ENCODE assay signal across 1 cellular context in the genomic region with DNA sequence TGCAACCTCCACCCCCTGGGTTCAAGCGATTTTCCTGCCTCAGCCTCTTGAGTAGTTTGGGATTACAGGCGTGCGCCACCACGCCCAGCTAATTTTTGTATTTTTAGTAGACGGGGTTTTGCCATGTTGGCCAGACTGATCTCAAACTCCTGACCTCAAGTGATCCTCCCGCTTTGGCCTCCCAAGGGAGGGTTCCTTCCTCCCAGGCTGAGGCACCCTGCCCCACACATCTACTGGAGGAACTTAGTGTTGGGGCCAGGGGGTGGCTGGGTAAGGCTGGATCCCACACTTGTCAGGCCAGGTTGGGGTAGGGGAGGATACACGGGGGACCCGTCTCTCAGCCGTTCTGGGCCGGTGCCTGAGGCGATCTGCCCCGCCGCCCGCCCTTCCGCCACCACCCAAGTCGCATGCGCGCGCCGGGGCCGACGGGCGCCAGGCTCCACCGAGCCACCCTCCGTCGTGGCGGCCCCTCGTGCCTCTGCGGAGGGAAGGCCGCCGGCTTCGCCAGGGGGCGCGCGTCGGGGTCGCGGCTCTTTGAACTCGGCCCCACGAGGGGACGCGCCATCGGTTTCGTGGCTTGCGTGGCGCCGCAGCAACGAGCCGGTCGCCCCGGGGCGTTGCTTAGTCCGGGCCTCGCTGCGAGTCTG.
A peak's percentile ranks its signal among the peaks of the same experiment; 100 is the strongest.
TF ChIP-seq lines count a peak whose summit lies in the region.

No MANE protein-coding gene starts in this region.

TF ChIP-seq in GM12878, 131 proteins besides CTCF, POLR2A, EP300 and RAD21 (continued from another document and continues in another):
- TF ChIP-seq BCL3 (IDR thresholded peaks at IDR 0.05; ENCODE audit: borderline replicate concordance, insufficient read depth, low read depth, low read length, poor library complexity, severe bottlenecking) (no peak), JUNB (IDR thresholded peaks at IDR 0.05) (no peak), ATF2 (IDR thresholded peaks at IDR 0.05; ENCODE audit: low read length) (no peak), SMAD5 (IDR thresholded peaks at IDR 0.05; ENCODE audit: low read depth) (no peak), BHLHE40 (IDR thresholded peaks at IDR 0.05; ENCODE audit: borderline replicate concordance in 1 of 2, low read depth in 2 of 2, low read length in 1 of 2) (peak in 1 of 2 experiments; percentile 57; a peak in 2 of 4 replicates), RUNX3 (IDR thresholded peaks at IDR 0.05; ENCODE audit: low read length) (no peak), TARDBP (IDR thresholded peaks at IDR 0.05; ENCODE audit: borderline replicate concordance) (no peak), EED (IDR thresholded peaks at IDR 0.05; ENCODE audit: low read depth) (no peak), CBX3 (IDR thresholded peaks at IDR 0.05; ENCODE audit: borderline replicate concordance, low read depth) (no peak), POLR2AphosphoS2 (IDR thresholded peaks at IDR 0.05; ENCODE audit: low read depth, low read length) (no peak; the same call in 1 of the 2 replicates), MLLT1 (IDR thresholded peaks at IDR 0.05) (0 out of 2 replicates have a peak, but pooled peaks have one; percentile 36), YY1 (IDR thresholded peaks at IDR 0.05; ENCODE audit: low read depth, low read length) (no peak), CEBPB (IDR thresholded peaks at IDR 0.05; ENCODE audit: borderline replicate concordance in 1 of 2, low read depth in 2 of 2, low read length in 2 of 2) (no peak), SREBF2 (IDR thresholded peaks at IDR 0.05; ENCODE audit: low read length) (no peak), YBX1 (IDR thresholded peaks at IDR 0.05) (no peak), BMI1 (IDR thresholded peaks at IDR 0.05; ENCODE audit: borderline replicate concordance) (no peak), RAD51 (IDR thresholded peaks at IDR 0.05) (no peak), MEF2A (IDR thresholded peaks at IDR 0.05; ENCODE audit: insufficient read depth, low read depth, low read length) (0 out of 2 replicates have a peak, but pooled peaks have one; percentile 11), NKRF (conservative IDR thresholded peaks at IDR 0.05) (0 out of 2 replicates have a peak, but pooled peaks have one; percentile 53), SPI1 (IDR thresholded peaks at IDR 0.05; ENCODE audit: borderline replicate concordance, insufficient read depth, low read depth, low read length) (no peak), IKZF1 (conservative IDR thresholded peaks at IDR 0.05) (no peak), SRF (IDR thresholded peaks at IDR 0.05; ENCODE audit: low read depth in 2 of 2, low read length in 2 of 2) (0 out of 4 replicates have a peak, but pooled peaks of 1 of the 2 experiments have one; percentile 5), NFYA (IDR thresholded peaks at IDR 0.05; ENCODE audit: borderline replicate concordance, low read depth, low read length) (no peak)
- TF ChIP-seq, protein P1, sequence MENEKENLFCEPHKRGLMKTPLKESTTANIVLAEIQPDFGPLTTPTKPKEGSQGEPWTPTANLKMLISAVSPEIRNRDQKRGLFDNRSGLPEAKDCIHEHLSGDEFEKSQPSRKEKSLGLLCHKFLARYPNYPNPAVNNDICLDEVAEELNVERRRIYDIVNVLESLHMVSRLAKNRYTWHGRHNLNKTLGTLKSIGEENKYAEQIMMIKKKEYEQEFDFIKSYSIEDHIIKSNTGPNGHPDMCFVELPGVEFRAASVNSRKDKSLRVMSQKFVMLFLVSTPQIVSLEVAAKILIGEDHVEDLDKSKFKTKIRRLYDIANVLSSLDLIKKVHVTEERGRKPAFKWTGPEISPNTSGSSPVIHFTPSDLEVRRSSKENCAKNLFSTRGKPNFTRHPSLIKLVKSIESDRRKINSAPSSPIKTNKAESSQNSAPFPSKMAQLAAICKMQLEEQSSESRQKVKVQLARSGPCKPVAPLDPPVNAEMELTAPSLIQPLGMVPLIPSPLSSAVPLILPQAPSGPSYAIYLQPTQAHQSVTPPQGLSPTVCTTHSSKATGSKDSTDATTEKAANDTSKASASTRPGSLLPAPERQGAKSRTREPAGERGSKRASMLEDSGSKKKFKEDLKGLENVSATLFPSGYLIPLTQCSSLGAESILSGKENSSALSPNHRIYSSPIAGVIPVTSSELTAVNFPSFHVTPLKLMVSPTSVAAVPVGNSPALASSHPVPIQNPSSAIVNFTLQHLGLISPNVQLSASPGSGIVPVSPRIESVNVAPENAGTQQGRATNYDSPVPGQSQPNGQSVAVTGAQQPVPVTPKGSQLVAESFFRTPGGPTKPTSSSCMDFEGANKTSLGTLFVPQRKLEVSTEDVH (IDR thresholded peaks at IDR 0.05; ENCODE audit: low read depth, partially characterized antibody): no peak
- TF ChIP-seq, protein P2, sequence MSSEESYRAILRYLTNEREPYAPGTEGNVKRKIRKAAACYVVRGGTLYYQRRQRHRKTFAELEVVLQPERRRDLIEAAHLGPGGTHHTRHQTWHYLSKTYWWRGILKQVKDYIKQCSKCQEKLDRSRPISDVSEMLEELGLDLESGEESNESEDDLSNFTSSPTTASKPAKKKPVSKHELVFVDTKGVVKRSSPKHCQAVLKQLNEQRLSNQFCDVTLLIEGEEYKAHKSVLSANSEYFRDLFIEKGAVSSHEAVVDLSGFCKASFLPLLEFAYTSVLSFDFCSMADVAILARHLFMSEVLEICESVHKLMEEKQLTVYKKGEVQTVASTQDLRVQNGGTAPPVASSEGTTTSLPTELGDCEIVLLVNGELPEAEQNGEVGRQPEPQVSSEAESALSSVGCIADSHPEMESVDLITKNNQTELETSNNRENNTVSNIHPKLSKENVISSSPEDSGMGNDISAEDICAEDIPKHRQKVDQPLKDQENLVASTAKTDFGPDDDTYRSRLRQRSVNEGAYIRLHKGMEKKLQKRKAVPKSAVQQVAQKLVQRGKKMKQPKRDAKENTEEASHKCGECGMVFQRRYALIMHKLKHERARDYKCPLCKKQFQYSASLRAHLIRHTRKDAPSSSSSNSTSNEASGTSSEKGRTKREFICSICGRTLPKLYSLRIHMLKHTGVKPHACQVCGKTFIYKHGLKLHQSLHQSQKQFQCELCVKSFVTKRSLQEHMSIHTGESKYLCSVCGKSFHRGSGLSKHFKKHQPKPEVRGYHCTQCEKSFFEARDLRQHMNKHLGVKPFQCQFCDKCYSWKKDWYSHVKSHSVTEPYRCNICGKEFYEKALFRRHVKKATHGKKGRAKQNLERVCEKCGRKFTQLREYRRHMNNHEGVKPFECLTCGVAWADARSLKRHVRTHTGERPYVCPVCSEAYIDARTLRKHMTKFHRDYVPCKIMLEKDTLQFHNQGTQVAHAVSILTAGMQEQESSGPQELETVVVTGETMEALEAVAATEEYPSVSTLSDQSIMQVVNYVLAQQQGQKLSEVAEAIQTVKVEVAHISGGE (CRISPR knock-in tag; IDR thresholded peaks at IDR 0.05): no peak
- TF ChIP-seq, protein P3, sequence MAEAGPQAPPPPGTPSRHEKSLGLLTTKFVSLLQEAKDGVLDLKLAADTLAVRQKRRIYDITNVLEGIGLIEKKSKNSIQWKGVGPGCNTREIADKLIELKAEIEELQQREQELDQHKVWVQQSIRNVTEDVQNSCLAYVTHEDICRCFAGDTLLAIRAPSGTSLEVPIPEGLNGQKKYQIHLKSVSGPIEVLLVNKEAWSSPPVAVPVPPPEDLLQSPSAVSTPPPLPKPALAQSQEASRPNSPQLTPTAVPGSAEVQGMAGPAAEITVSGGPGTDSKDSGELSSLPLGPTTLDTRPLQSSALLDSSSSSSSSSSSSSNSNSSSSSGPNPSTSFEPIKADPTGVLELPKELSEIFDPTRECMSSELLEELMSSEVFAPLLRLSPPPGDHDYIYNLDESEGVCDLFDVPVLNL (IDR thresholded peaks at IDR 0.05; ENCODE audit: low read depth, low read length): no peak
- TF ChIP-seq, protein P4, sequence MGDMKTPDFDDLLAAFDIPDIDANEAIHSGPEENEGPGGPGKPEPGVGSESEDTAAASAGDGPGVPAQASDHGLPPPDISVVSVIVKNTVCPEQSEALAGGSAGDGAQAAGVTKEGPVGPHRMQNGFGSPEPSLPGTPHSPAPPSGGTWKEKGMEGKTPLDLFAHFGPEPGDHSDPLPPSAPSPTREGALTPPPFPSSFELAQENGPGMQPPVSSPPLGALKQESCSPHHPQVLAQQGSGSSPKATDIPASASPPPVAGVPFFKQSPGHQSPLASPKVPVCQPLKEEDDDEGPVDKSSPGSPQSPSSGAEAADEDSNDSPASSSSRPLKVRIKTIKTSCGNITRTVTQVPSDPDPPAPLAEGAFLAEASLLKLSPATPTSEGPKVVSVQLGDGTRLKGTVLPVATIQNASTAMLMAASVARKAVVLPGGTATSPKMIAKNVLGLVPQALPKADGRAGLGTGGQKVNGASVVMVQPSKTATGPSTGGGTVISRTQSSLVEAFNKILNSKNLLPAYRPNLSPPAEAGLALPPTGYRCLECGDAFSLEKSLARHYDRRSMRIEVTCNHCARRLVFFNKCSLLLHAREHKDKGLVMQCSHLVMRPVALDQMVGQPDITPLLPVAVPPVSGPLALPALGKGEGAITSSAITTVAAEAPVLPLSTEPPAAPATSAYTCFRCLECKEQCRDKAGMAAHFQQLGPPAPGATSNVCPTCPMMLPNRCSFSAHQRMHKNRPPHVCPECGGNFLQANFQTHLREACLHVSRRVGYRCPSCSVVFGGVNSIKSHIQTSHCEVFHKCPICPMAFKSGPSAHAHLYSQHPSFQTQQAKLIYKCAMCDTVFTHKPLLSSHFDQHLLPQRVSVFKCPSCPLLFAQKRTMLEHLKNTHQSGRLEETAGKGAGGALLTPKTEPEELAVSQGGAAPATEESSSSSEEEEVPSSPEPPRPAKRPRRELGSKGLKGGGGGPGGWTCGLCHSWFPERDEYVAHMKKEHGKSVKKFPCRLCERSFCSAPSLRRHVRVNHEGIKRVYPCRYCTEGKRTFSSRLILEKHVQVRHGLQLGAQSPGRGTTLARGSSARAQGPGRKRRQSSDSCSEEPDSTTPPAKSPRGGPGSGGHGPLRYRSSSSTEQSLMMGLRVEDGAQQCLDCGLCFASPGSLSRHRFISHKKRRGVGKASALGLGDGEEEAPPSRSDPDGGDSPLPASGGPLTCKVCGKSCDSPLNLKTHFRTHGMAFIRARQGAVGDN (IDR thresholded peaks at IDR 0.05): peak; percentile 96
- TF ChIP-seq, protein P5, sequence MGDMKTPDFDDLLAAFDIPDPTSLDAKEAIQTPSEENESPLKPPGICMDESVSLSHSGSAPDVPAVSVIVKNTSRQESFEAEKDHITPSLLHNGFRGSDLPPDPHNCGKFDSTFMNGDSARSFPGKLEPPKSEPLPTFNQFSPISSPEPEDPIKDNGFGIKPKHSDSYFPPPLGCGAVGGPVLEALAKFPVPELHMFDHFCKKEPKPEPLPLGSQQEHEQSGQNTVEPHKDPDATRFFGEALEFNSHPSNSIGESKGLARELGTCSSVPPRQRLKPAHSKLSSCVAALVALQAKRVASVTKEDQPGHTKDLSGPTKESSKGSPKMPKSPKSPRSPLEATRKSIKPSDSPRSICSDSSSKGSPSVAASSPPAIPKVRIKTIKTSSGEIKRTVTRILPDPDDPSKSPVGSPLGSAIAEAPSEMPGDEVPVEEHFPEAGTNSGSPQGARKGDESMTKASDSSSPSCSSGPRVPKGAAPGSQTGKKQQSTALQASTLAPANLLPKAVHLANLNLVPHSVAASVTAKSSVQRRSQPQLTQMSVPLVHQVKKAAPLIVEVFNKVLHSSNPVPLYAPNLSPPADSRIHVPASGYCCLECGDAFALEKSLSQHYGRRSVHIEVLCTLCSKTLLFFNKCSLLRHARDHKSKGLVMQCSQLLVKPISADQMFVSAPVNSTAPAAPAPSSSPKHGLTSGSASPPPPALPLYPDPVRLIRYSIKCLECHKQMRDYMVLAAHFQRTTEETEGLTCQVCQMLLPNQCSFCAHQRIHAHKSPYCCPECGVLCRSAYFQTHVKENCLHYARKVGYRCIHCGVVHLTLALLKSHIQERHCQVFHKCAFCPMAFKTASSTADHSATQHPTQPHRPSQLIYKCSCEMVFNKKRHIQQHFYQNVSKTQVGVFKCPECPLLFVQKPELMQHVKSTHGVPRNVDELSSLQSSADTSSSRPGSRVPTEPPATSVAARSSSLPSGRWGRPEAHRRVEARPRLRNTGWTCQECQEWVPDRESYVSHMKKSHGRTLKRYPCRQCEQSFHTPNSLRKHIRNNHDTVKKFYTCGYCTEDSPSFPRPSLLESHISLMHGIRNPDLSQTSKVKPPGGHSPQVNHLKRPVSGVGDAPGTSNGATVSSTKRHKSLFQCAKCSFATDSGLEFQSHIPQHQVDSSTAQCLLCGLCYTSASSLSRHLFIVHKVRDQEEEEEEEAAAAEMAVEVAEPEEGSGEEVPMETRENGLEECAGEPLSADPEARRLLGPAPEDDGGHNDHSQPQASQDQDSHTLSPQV (IDR thresholded peaks at IDR 0.05): no peak
